ENCODE assay signal across 11 cellular contexts in genomic region chr5:143887302-143887638, GRCh38.
DNase-seq lines count a peak whose midpoint lies in the region; ATAC-seq, FAIRE-seq and TF ChIP-seq lines count a peak whose summit lies in the region.
"Had no signal": no experiment of that assay in that cellular context is flagged by ENCODE, and none has a peak within 500 bp of the region (broad histone marks: within the 10 kb centered on the region; RNA-seq: fewer than 3 reads in every experiment).

No MANE protein-coding gene starts in this region.

- CTCF ChIA-PET in OCI-LY7 (lab: Charles Lee; ENCODE audit: unreplicated experiment), result no interaction called here

- WGBS in GM23248 (ENCODE audit: low coverage in 1 of 2, low lambda C conversion rate in 2 of 2, missing lambda C conversion rate in 2 of 2), 2 experiments, result 0 to 11% methylated on average over 2 of the region's 2 CpGs
- WGBS in pancreas, 2 donors, result 51 to 62% methylated on average over 2 of the region's 2 CpGs

- H3K27me3 ChIP-seq in GM23248 (replicated peaks; ENCODE audit: insufficient read depth) (no peaks in the 10 kb centered on the region), dorsolateral prefrontal cortex (no peaks in the 10 kb centered on the region), pancreas (no peaks in the 10 kb centered on the region)

- no peak for TF ChIP-seq CTCF in dorsolateral prefrontal cortex (IDR thresholded peaks at IDR 0.05 in 54 of 56, conservative IDR thresholded peaks at IDR 0.05 in 2 of 56; ENCODE audit: low read depth in 1 of 56, partially characterized antibody in 56 of 56)
- no peak for TF ChIP-seq CTCF in pancreas (IDR thresholded peaks at IDR 0.05)
- TF ChIP-seq CTCF in OCI-LY7 (conservative IDR thresholded peaks at IDR 0.05; ENCODE audit: low read length), result no peak

- H3K9ac ChIP-seq in GM23248, result peak overlapping the region; percentile 68

- peaks cover 58% of the 10 kb centered on the region for H3K4me1 ChIP-seq in GM23248 (ENCODE audit: insufficient read depth)
- H3K4me1 ChIP-seq in pancreas, result no peaks in the 10 kb centered on the region
- no peaks in the 10 kb centered on the region for H3K4me1 ChIP-seq in OCI-LY7 (ENCODE audit: insufficient read depth, low read length, poor library complexity, severe bottlenecking)

- in situ Hi-C loops in GM23248 (cut with MboI), result no loop called here

- peaks cover 59% of the 10 kb centered on the region for H3F3A ChIP-seq in GM23248 (ENCODE audit: insufficient read depth)

- H2AFZ ChIP-seq in GM23248 (peak overlapping the region; percentile 77), OCI-LY7 (ENCODE audit: low read length) (no peak overlapping the region)

- H3K27ac ChIP-seq in GM23248 (peak overlapping the region; percentile 91), dorsolateral prefrontal cortex (peak overlapping the region in 23 of 59 donors; percentile 9 to 62 (median 46)), pancreas (no peak overlapping the region), OCI-LY7 (ENCODE audit: low read depth, low read length, poor library complexity, severe bottlenecking) (no peak overlapping the region)
- H3K27ac ChIP-seq: HL-60 had no signal

- H3K4me2 ChIP-seq in GM23248 (ENCODE audit: unreplicated experiment) (peak overlapping the region; percentile 78), OCI-LY7 (ENCODE audit: low read length) (no peak overlapping the region)

- no peak for FAIRE-seq in pancreas (lab: Jason Lieb, UNC)
- FAIRE-seq: TTC549 had no signal

- H3K36me3 ChIP-seq in GM23248 (ENCODE audit: low read depth) (no peaks in the 10 kb centered on the region), pancreas (no peaks in the 10 kb centered on the region), OCI-LY7 (ENCODE audit: insufficient read depth, low read length) (no peaks in the 10 kb centered on the region)

- H3K4me3 ChIP-seq in GM23248 (peak overlapping the region; percentile 48), dorsolateral prefrontal cortex (peak overlapping the region in 22 of 59 donors; percentile 1 to 58 (median 32)), pancreas (no peak overlapping the region), OCI-LY7 (ENCODE audit: low read depth, low read length, poor library complexity, severe bottlenecking) (no peak overlapping the region)

- intact Hi-C loops in dorsolateral prefrontal cortex (cut with DNase I), result no loop called here
- intact Hi-C loops in pancreas (cut with DNase I), result no loop called here
- intact Hi-C loops in OCI-LY7 (cut with micrococcal nuclease; ENCODE audit: unreplicated experiment), result no loop called here

- BruUV-seq in OCI-LY7 (replicated peaks; lab: Mats Ljungman, UMichigan), result no TSS peak

- H3K9me3 ChIP-seq in GM23248 (ENCODE audit: low read depth) (no peaks in the 10 kb centered on the region), pancreas (no peaks in the 10 kb centered on the region), OCI-LY7 (ENCODE audit: low read length) (no peaks in the 10 kb centered on the region)

- no peaks in the 10 kb centered on the region for H3K79me2 ChIP-seq in GM23248 (ENCODE audit: insufficient read depth)
- H3K79me2 ChIP-seq in OCI-LY7 (ENCODE audit: insufficient read depth, low read depth, low read length), result no peaks in the 10 kb centered on the region

- POLR2A ChIA-PET in OCI-LY7 (lab: Charles Lee), result interaction anchor here (1.0 kb wide), 1 partner anchor 9 kb away, joined by 3 read pairs; no protein-coding TSS in a partner anchor

- DNase-seq in GM23248, result peak; percentile 77
- DNase-seq in NCI-H2196 treated with DMSO at 0.1 percent for 48 hours (lab: John Stamatoyannopoulos, UW; ENCODE audit: unreplicated experiment), result peak; percentile 26
- DNase-seq in dorsolateral prefrontal cortex, result peak in 7 of 10 donors; percentile 5 to 44 (median 35)
- peak in 5 of 6 donors; percentile 3 to 66 (median 38) for DNase-seq in pancreas
- DNase-seq in OCI-LY7 (ENCODE audit: low spot score), result no peak
- no peak for DNase-seq in stimulated activated CD4-positive, alpha-beta T cell treated with anti-CD3 and anti-CD28 coated beads, Interleukin-4, amount 100 ng/mL, for 4 hours
- DNase-seq: stimulated activated naive CD4-positive, alpha-beta T cell had no signal

- H4K20me1 ChIP-seq in GM23248 (ENCODE audit: insufficient read depth), result no peaks in the 10 kb centered on the region
- H4K20me1 ChIP-seq in OCI-LY7 (ENCODE audit: insufficient read depth, low read length), result no peaks in the 10 kb centered on the region

- ATAC-seq in pancreas, result peak in 2 of 4 donors; percentile 55 to 75
- ATAC-seq in HG02981 (IDR thresholded peaks at IDR 0.05; ENCODE audit: unreplicated experiment), result no peak
- ATAC-seq in HG02840 (IDR thresholded peaks at IDR 0.05; ENCODE audit: low FRiP score, unreplicated experiment), result no peak

- H3K9me2 ChIP-seq in GM23248 (ENCODE audit: insufficient read depth) (no peaks in the 10 kb centered on the region), OCI-LY7 (ENCODE audit: insufficient read depth, low read length) (no peaks in the 10 kb centered on the region)

Comparison
In these comparisons a context has a peak if more than half of its experiments do, and no peak if none do; other contexts are left out.
1. DNase-seq: peak in GM23248 (single experiment), NCI-H2196 treated with DMSO at 0.1 percent for 48 hours (single experiment), dorsolateral prefrontal cortex (7 of 10) and pancreas (5 of 6); none in OCI-LY7 (single experiment) and stimulated activated CD4-positive, alpha-beta T cell treated with anti-CD3 and anti-CD28 coated beads, Interleukin-4, amount 100 ng/mL, for 4 hours (0 of 2).